Comparison of ENCODE assay signal across 13 cellular contexts in the genomic region with DNA sequence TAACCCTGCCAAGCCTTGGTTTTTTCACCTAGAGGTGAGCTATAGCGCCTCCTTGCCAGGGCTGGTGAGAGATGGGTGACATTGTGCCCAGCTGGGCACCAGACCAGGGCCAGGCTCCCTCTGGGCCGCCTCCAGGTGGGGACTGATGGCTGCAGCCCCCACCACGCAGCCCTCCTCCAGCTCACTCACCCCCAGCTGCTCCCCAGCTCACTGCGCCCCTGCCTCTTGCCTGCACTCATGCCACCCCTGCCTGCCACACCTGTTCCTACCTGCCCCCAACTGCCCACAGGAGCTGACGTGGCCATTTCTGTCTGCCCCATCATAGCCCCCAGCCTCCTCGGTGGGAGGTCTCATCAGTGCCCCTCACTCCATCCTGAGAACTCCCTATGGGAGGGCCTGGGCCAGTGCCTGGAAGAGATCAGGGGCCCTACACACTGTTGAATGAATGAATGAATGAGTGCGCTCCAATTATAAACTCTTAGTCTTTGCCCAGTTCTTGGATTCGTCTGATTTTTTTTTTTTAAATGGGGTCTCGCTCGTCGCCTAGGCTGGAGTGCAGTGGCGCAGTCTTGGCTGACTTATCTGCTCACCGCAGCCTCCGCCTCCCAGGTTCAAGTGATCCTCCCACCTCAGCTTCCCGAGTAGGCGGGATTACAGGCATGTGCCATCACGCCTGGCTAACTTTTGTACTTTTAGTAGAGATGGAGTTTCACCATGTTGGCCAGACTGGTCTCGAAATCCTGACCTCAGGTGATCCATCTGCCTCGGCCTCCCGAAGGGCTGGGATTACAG. TPM values are rescaled to one million over a fixed set of nuclear protein-coding genes. Genes with fewer than 3 reads are reported as not detected.
A peak's percentile ranks its signal among the peaks of the same experiment; 100 is the strongest.
DNase-seq lines count a peak whose midpoint lies in the region; ATAC-seq and FAIRE-seq lines count a peak whose summit lies in the region.
"Had no signal": no experiment of that assay in that cellular context is flagged by ENCODE, and none has a peak within 500 bp of the region (broad histone marks: within the 10 kb centered on the region; RNA-seq: fewer than 3 reads in every experiment).

No MANE protein-coding gene starts in this region.

- no peak for ATAC-seq in activated CD8-positive, alpha-beta memory T cell treated with anti-CD3 and anti-CD28 coated beads, Interleukin-2, amount 10 ng/mL, durations not matched to agents 7 days and 5 days
- ATAC-seq in natural killer cell treated with Interleukin-12 subunit alpha and Interleukin-12 subunit beta and Interleukin-15 and Interleukin-18, amount 100 ng/mL, for 72 hours: no peak

- H3K27ac Mint-ChIP-seq in activated CD8-positive, alpha-beta memory T cell treated with anti-CD3 and anti-CD28 coated beads, Interleukin-2, amount 10 ng/mL, durations not matched to agents 7 days and 5 days: peak overlapping the region; percentile 74
- peak overlapping the region; percentile 85 for H3K27ac Mint-ChIP-seq in activated naive CD8-positive, alpha-beta T cell
- peak overlapping the region; percentile 74 to 81 for H3K27ac Mint-ChIP-seq in natural killer cell treated with Interleukin-12 subunit alpha and Interleukin-12 subunit beta and Interleukin-15 and Interleukin-18, amount 100 ng/mL, for 72 hours

- H3K9me3 Mint-ChIP-seq in activated CD8-positive, alpha-beta memory T cell treated with anti-CD3 and anti-CD28 coated beads, Interleukin-2, amount 10 ng/mL, durations not matched to agents 7 days and 5 days (ENCODE audit: low read depth): no peaks in the 10 kb centered on the region
- H3K9me3 Mint-ChIP-seq in activated naive CD8-positive, alpha-beta T cell (ENCODE audit: low read depth): no peaks in the 10 kb centered on the region
- no peaks in the 10 kb centered on the region for H3K9me3 Mint-ChIP-seq in natural killer cell treated with Interleukin-12 subunit alpha and Interleukin-12 subunit beta and Interleukin-15 and Interleukin-18, amount 100 ng/mL, for 72 hours
- H3K9me3 Mint-ChIP-seq: naive B cell had no signal

- DNase-seq in activated CD8-positive, alpha-beta memory T cell treated with anti-CD3 and anti-CD28 coated beads, Interleukin-2, amount 10 ng/mL, durations not matched to agents 7 days and 5 days: no peak
- no peak for DNase-seq in activated CD8-positive, alpha-beta memory T cell treated with anti-CD3 and anti-CD28 coated beads, Interleukin-2, amount 50 U/mL, for 48 hours
- DNase-seq in GM19239 (ENCODE audit: insufficient read length, low spot score) (no peak), NCI-H2029 (lab: John Stamatoyannopoulos, UW) (no peak), NCI-H510A (lab: John Stamatoyannopoulos, UW) (no peak), NCI-H128 (lab: John Stamatoyannopoulos, UW; ENCODE audit: unreplicated experiment) (no peak)
- DNase-seq in natural killer cell treated with Interleukin-12 subunit alpha and Interleukin-12 subunit beta and Interleukin-15 and Interleukin-18, amount 100 ng/mL, for 72 hours (ENCODE audit: low spot score): no peak
- DNase-seq: brain microvascular endothelial cell, naive B cell, NCI-H1436 treated with DMSO at 0.1 percent for 48 hours, testis had no signal

- H3K36me3 Mint-ChIP-seq in activated CD8-positive, alpha-beta memory T cell treated with anti-CD3 and anti-CD28 coated beads, Interleukin-2, amount 10 ng/mL, durations not matched to agents 7 days and 5 days: peaks cover 40% of the 10 kb centered on the region
- H3K36me3 Mint-ChIP-seq in activated naive CD8-positive, alpha-beta T cell: peaks cover 10% of the 10 kb centered on the region
- H3K36me3 Mint-ChIP-seq in natural killer cell treated with Interleukin-12 subunit alpha and Interleukin-12 subunit beta and Interleukin-15 and Interleukin-18, amount 100 ng/mL, for 72 hours: peaks cover 6% of the 10 kb centered on the region

- peaks cover 60% of the 10 kb centered on the region for H3K4me1 Mint-ChIP-seq in activated CD8-positive, alpha-beta memory T cell treated with anti-CD3 and anti-CD28 coated beads, Interleukin-2, amount 10 ng/mL, durations not matched to agents 7 days and 5 days
- H3K4me1 Mint-ChIP-seq in activated naive CD8-positive, alpha-beta T cell (ENCODE audit: low read depth): peaks cover 52% of the 10 kb centered on the region
- peaks cover 47 to 50% of the 10 kb centered on the region in 2 donors for H3K4me1 Mint-ChIP-seq in natural killer cell treated with Interleukin-12 subunit alpha and Interleukin-12 subunit beta and Interleukin-15 and Interleukin-18, amount 100 ng/mL, for 72 hours (ENCODE audit: low read depth in 2 of 2)

- peak; percentile 56 for FAIRE-seq in GM19239 (lab: Jason Lieb, UNC)
- FAIRE-seq: G401.6 had no signal

- CTCF ChIA-PET in activated CD8-positive, alpha-beta memory T cell treated with anti-CD3 and anti-CD28 coated beads, Interleukin-2, amount 10 ng/mL, durations not matched to agents 7 days and 5 days (lab: Charles Lee): interaction anchor here (16.4 kb wide), 1 partner anchor 81 kb away, joined by 296 read pairs; no protein-coding TSS in a partner anchor

- no peaks in the 10 kb centered on the region for H3K27me3 Mint-ChIP-seq in activated CD8-positive, alpha-beta memory T cell treated with anti-CD3 and anti-CD28 coated beads, Interleukin-2, amount 10 ng/mL, durations not matched to agents 7 days and 5 days
- H3K27me3 Mint-ChIP-seq in activated naive CD8-positive, alpha-beta T cell: no peaks in the 10 kb centered on the region
- H3K27me3 Mint-ChIP-seq in natural killer cell treated with Interleukin-12 subunit alpha and Interleukin-12 subunit beta and Interleukin-15 and Interleukin-18, amount 100 ng/mL, for 72 hours: no peaks in the 10 kb centered on the region
- H3K27me3 Mint-ChIP-seq: naive B cell had no signal

- H3K4me3 Mint-ChIP-seq in activated CD8-positive, alpha-beta memory T cell treated with anti-CD3 and anti-CD28 coated beads, Interleukin-2, amount 10 ng/mL, durations not matched to agents 7 days and 5 days: no peak overlapping the region
- H3K4me3 Mint-ChIP-seq in activated naive CD8-positive, alpha-beta T cell: peak overlapping the region; percentile 59
- peak overlapping the region; percentile 48 for H3K4me3 Mint-ChIP-seq in natural killer cell treated with Interleukin-12 subunit alpha and Interleukin-12 subunit beta and Interleukin-15 and Interleukin-18, amount 100 ng/mL, for 72 hours

RNA-seq across cellular contexts. Expression of gene VPS13D, which starts 26.4 kb away (rescaled TPM):
- total RNA-seq in activated CD8-positive, alpha-beta memory T cell treated with anti-CD3 and anti-CD28 coated beads, Interleukin-2, amount 10 ng/mL, durations not matched to agents 7 days and 5 days: 10 to 100 TPM; 34.6 to 38.3 TPM
- 10 to 100 TPM; 41.8 to 71.7 TPM for total RNA-seq in natural killer cell treated with Interleukin-12 subunit alpha and Interleukin-12 subunit beta and Interleukin-15 and Interleukin-18, amount 100 ng/mL, for 72 hours

RNA-seq across cellular contexts. Expression of gene TNFRSF1B, which starts 36.6 kb away (rescaled TPM):
- total RNA-seq in activated CD8-positive, alpha-beta memory T cell treated with anti-CD3 and anti-CD28 coated beads, Interleukin-2, amount 10 ng/mL, durations not matched to agents 7 days and 5 days: 100 to 1,000 TPM; 294 to 370 TPM
- total RNA-seq in natural killer cell treated with Interleukin-12 subunit alpha and Interleukin-12 subunit beta and Interleukin-15 and Interleukin-18, amount 100 ng/mL, for 72 hours: 100 to 1,000 TPM; 452 to 479 TPM
